ENCODE assay signal across 34 cellular contexts in genomic region chr1:242004751-242005495, GRCh38. TPM values are rescaled to one million over a fixed set of nuclear protein-coding genes. Genes with fewer than 3 reads are reported as not detected.
DNase-seq lines count a peak whose midpoint lies in the region; ATAC-seq, FAIRE-seq and TF ChIP-seq lines count a peak whose summit lies in the region.
"Had no signal": no experiment of that assay in that cellular context is flagged by ENCODE, and none has a peak within 500 bp of the region (broad histone marks: within the 10 kb centered on the region; RNA-seq: fewer than 3 reads in every experiment).

No MANE protein-coding gene starts in this region.

- POLR2A ChIA-PET in Caco-2 (lab: Charles Lee) (no interaction called here), K562 (lab: Yijun Ruan, JAX) (no interaction called here)
- POLR2A ChIA-PET in CD8-positive, alpha-beta memory T cell (lab: Charles Lee), result no interaction called here

- intact Hi-C loops in Caco-2 (cut with micrococcal nuclease; ENCODE audit: unreplicated experiment) (no loop called here), K562 (cut with micrococcal nuclease) (no loop called here), transverse colon (cut with DNase I; ENCODE audit: low total_unique reads) (no loop called here)

- H3K4me3 ChIP-seq in Caco-2 (ENCODE audit: low read depth, low read length), result no peak overlapping the region
- H3K4me3 ChIP-seq in Karpas-422 (ENCODE audit: low read length), result no peak overlapping the region
- H3K4me3 ChIP-seq in K562, result no peak overlapping the region
- H3K4me3 ChIP-seq in CD8-positive, alpha-beta memory T cell (ENCODE audit: low read length), result no peak overlapping the region
- H3K4me3 ChIP-seq in transverse colon, result no peak overlapping the region
- H3K4me3 ChIP-seq: A549, cardiac muscle cell, lower lobe of right lung, spleen, tibial nerve had no signal

- H3K9me2 ChIP-seq in Karpas-422 (replicated peaks; ENCODE audit: insufficient read depth, low read length), result no peaks in the 10 kb centered on the region

- no peaks in the 10 kb centered on the region for H3K36me3 ChIP-seq in Caco-2 (ENCODE audit: control insufficient read depth, insufficient read depth, low read length)
- no peaks in the 10 kb centered on the region for H3K36me3 ChIP-seq in Karpas-422 (ENCODE audit: insufficient read depth, low read length)
- no peaks in the 10 kb centered on the region for H3K36me3 ChIP-seq in K562 (ENCODE audit: control insufficient read depth, insufficient read depth, low read length)
- H3K36me3 ChIP-seq in CD8-positive, alpha-beta memory T cell (ENCODE audit: insufficient read depth, low read length), result no peaks in the 10 kb centered on the region
- no peaks in the 10 kb centered on the region for H3K36me3 ChIP-seq in transverse colon
- H3K36me3 ChIP-seq: BE2C, cardiac muscle cell, lower lobe of right lung, spleen, tibial nerve had no signal

- H4K20me1 ChIP-seq in Karpas-422 (ENCODE audit: insufficient read depth, low read depth, low read length), result no peaks in the 10 kb centered on the region
- no peaks in the 10 kb centered on the region for H4K20me1 ChIP-seq in K562 (replicated peaks; ENCODE audit: control insufficient read depth, insufficient read depth, low read length)

- H3K4me2 ChIP-seq in Karpas-422 (ENCODE audit: low read depth, low read length, poor library complexity, severe bottlenecking), result no peak overlapping the region
- H3K4me2 ChIP-seq in K562 (ENCODE audit: insufficient read depth, low read length), result no peak overlapping the region
- H3K4me2 ChIP-seq: A549 had no signal

- H3K27ac ChIP-seq in Karpas-422 (ENCODE audit: low read length) (no peak overlapping the region), K562 (ENCODE audit: extremely low read depth, low read depth, low read length) (no peak overlapping the region), transverse colon (no peak overlapping the region)
- no peak overlapping the region for H3K27ac ChIP-seq in CD8-positive, alpha-beta memory T cell (ENCODE audit: low read depth, low read length)
- H3K27ac ChIP-seq: A549, cardiac muscle cell, lower lobe of right lung, spleen had no signal

- H3K79me2 ChIP-seq in Karpas-422 (ENCODE audit: low read length), result no peaks in the 10 kb centered on the region
- no peaks in the 10 kb centered on the region for H3K79me2 ChIP-seq in K562 (ENCODE audit: control insufficient read depth, insufficient read depth, low read length)

- peak overlapping the region; percentile 86 for H3K27ac Mint-ChIP-seq in Caco-2 (ENCODE audit: unreplicated experiment)
- peak overlapping the region in 1 of 8 donors; percentile 94 for H3K27ac Mint-ChIP-seq in CD8-positive, alpha-beta memory T cell
- H3K27ac Mint-ChIP-seq: activated CD8-positive, alpha-beta T cell treated with anti-CD3 and anti-CD28 coated beads for 36 hours; natural killer cell; T-helper 17 cell had no signal

- in situ Hi-C loops in K562 (cut with MboI), result loop anchor here (25.0 kb wide), 1 partner anchor 1268 kb away; no protein-coding TSS in a partner anchor
- in situ Hi-C loops in transverse colon (cut with MboI; ENCODE audit: low pct_ligation_motif_present in 1 of 4, low pct_unique_long_range_greater_than_20kb in 1 of 4, low sequenced_read_pairs in 3 of 4), result no loop called here

- H2AFZ ChIP-seq in Karpas-422 (ENCODE audit: low read length) (no peak overlapping the region), K562 (ENCODE audit: low read depth, low read length) (no peak overlapping the region)

- H3K9me3 ChIP-seq in Caco-2 (no peaks in the 10 kb centered on the region; the same call in 1 of the 2 replicates), Karpas-422 (ENCODE audit: low read length) (no peaks in the 10 kb centered on the region), K562 (replicated peaks; ENCODE audit: control insufficient read depth, insufficient read depth, low read depth, low read length) (no peaks in the 10 kb centered on the region), transverse colon (no peaks in the 10 kb centered on the region)
- no peaks in the 10 kb centered on the region for H3K9me3 ChIP-seq in CD8-positive, alpha-beta memory T cell (ENCODE audit: low read length)
- H3K9me3 ChIP-seq: A549, BE2C, lower lobe of right lung, spleen, tibial nerve had no signal

- peak overlapping the region; percentile 45 for H3K4me3 Mint-ChIP-seq in Caco-2 (ENCODE audit: unreplicated experiment)
- no peak overlapping the region for H3K4me3 Mint-ChIP-seq in CD8-positive, alpha-beta memory T cell
- H3K4me3 Mint-ChIP-seq: activated CD8-positive, alpha-beta T cell treated with anti-CD3 and anti-CD28 coated beads for 36 hours; natural killer cell; T-helper 17 cell had no signal

- no peaks in the 10 kb centered on the region for H3K9me1 ChIP-seq in K562 (ENCODE audit: control insufficient read depth, insufficient read depth, low read length)

- no peak for TF ChIP-seq CTCF in Caco-2 (IDR thresholded peaks at IDR 0.05; ENCODE audit: insufficient read depth in 1 of 2, low read depth in 1 of 2, low read length in 1 of 2, severe bottlenecking in 1 of 2, unreplicated experiment in 1 of 2)
- TF ChIP-seq CTCF in K562 (IDR thresholded peaks at IDR 0.05 in 2 of 3, conservative IDR thresholded peaks at IDR 0.05 in 1 of 3; ENCODE audit: insufficient read depth in 2 of 3, low read depth in 1 of 3, low read length in 3 of 3), result no peak
- no peak for TF ChIP-seq CTCF in transverse colon (IDR thresholded peaks at IDR 0.05)

- H3K27me3 ChIP-seq in Caco-2 (replicated peaks; ENCODE audit: control insufficient read depth, insufficient read depth, low read length), result no peaks in the 10 kb centered on the region
- no peaks in the 10 kb centered on the region for H3K27me3 ChIP-seq in Karpas-422 (ENCODE audit: low read length)
- peaks cover 14 to 36% of the 10 kb centered on the region in 2 experiments for H3K27me3 ChIP-seq in K562 (ENCODE audit: control insufficient read depth in 2 of 2, insufficient read depth in 2 of 2, low read length in 2 of 2)
- no peaks in the 10 kb centered on the region for H3K27me3 ChIP-seq in CD8-positive, alpha-beta memory T cell (ENCODE audit: insufficient read depth, low read length, poor library complexity, severe bottlenecking)
- no peaks in the 10 kb centered on the region for H3K27me3 ChIP-seq in transverse colon
- H3K27me3 ChIP-seq: BE2C, cardiac muscle cell, spleen, tibial nerve had no signal

- H3K9ac ChIP-seq in Karpas-422 (ENCODE audit: low read length) (no peak overlapping the region), K562 (ENCODE audit: insufficient read depth in 1 of 2, low read depth in 2 of 2, low read length in 2 of 2) (no peak overlapping the region)

- FAIRE-seq in K562 (lab: Jason Lieb, UNC) (no peak), GM12892 (lab: Jason Lieb, UNC) (no peak)
- FAIRE-seq: A549, endometrium, islet of Langerhans had no signal

- TF ChIP-seq POLR2A in K562 (conservative IDR thresholded peaks at IDR 0.05) (no peak), GM12892 (IDR thresholded peaks at IDR 0.05; ENCODE audit: low read depth, low read length) (no peak), transverse colon (IDR thresholded peaks at IDR 0.05) (no peak)

- 2% methylated on average over 5 of the region's 5 CpGs for WGBS in K562 (ENCODE audit: insufficient coverage, low coverage, missing lambda C conversion rate)
- 84 to 90% methylated on average over 3 to 5 of the region's 5 CpGs for WGBS in transverse colon (ENCODE audit: low coverage in 1 of 2), 2 donors

- TF ChIP-seq EP300 in K562 (IDR thresholded peaks at IDR 0.05; ENCODE audit: low read length) (no peak), transverse colon (IDR thresholded peaks at IDR 0.05; ENCODE audit: low read depth) (no peak)

- BruUV-seq in Caco-2 (replicated peaks; lab: Mats Ljungman, UMichigan), result no TSS peak
- BruUV-seq in K562 (replicated peaks; lab: Mats Ljungman, UMichigan), result no TSS peak

- peaks cover 9% of the 10 kb centered on the region for H3K9me3 Mint-ChIP-seq in Caco-2 (ENCODE audit: unreplicated experiment)
- H3K9me3 Mint-ChIP-seq in CD8-positive, alpha-beta memory T cell, result peaks cover 0 to 2% (median 0%) of the 10 kb centered on the region in 5 donors
- H3K9me3 Mint-ChIP-seq: activated CD8-positive, alpha-beta T cell treated with anti-CD3 and anti-CD28 coated beads for 36 hours; activated naive CD4-positive, alpha-beta T cell treated with anti-CD3 and anti-CD28 coated beads, Interleukin-2, amount 50 U/mL, for 72 hours; natural killer cell had no signal

- H3K4me1 Mint-ChIP-seq in Caco-2 (ENCODE audit: low read depth, unreplicated experiment), result peaks cover 24% of the 10 kb centered on the region
- no peaks in the 10 kb centered on the region for H3K4me1 Mint-ChIP-seq in CD8-positive, alpha-beta memory T cell
- H3K4me1 Mint-ChIP-seq: natural killer cell, T-helper 17 cell had no signal

- CTCF ChIA-PET in Caco-2 (lab: Charles Lee) (no interaction called here), K562 (lab: Yijun Ruan, JAX; ENCODE audit: low intra/inter-chr PET ratio) (no interaction called here)
- CTCF ChIA-PET in CD8-positive, alpha-beta memory T cell (lab: Charles Lee), result interaction anchor here (1.0 kb wide), 1 partner anchor 10 kb away, joined by 3 read pairs; no protein-coding TSS in a partner anchor

- H3K4me1 ChIP-seq in Caco-2 (peaks cover 22% of the 10 kb centered on the region), Karpas-422 (ENCODE audit: low read length) (no peaks in the 10 kb centered on the region), K562 (replicated peaks in 1 of 2; ENCODE audit: control insufficient read depth in 2 of 2, insufficient read depth in 2 of 2, low read length in 2 of 2) (no peaks in the 10 kb centered on the region), transverse colon (no peaks in the 10 kb centered on the region)
- H3K4me1 ChIP-seq in CD8-positive, alpha-beta memory T cell (ENCODE audit: insufficient read depth, low read length), result no peaks in the 10 kb centered on the region
- H3K4me1 ChIP-seq: spleen had no signal

- H3K27me3 Mint-ChIP-seq in Caco-2 (ENCODE audit: insufficient read depth, unreplicated experiment), result no peaks in the 10 kb centered on the region
- H3K27me3 Mint-ChIP-seq in CD8-positive, alpha-beta memory T cell, result peaks cover 2 to 11% of the 10 kb centered on the region in 2 donors
- H3K27me3 Mint-ChIP-seq: activated CD8-positive, alpha-beta T cell treated with anti-CD3 and anti-CD28 coated beads for 36 hours had no signal

- ATAC-seq in K562 (no peak), GM21717 (IDR thresholded peaks at IDR 0.05; ENCODE audit: unreplicated experiment) (no peak)
- ATAC-seq: activated CD8-positive, alpha-beta T cell treated with anti-CD3 and anti-CD28 coated beads for 36 hours; activated naive CD4-positive, alpha-beta T cell treated with anti-CD3 and anti-CD28 coated beads, Interleukin-2, amount 50 U/mL, for 72 hours; lower lobe of right lung; natural killer cell; Right ventricle myocardium inferior; T-helper 17 cell had no signal

- DNase-seq in Caco-2 (peak; percentile 46 to 62), Karpas-422 (peak; percentile 40), K562 (ENCODE audit: extremely low read depth in 1 of 4, low spot score in 3 of 4) (no peak), left kidney (ENCODE audit: low read depth, low spot score) (peak; percentile 26), GM12892 (ENCODE audit: insufficient read length) (no peak), transverse colon (no peak)
- no peak for DNase-seq in CD8-positive, alpha-beta memory T cell
- DNase-seq: activated CD4-positive, CD25-positive, alpha-beta regulatory T cell treated with anti-CD3 and anti-CD28 coated beads, Interleukin-2, amount 50 U/mL, for 72 hours; activated CD8-positive, alpha-beta T cell treated with anti-CD3 and anti-CD28 coated beads for 36 hours; anterior cingulate cortex; BE2C; cortex of kidney; DMS79; GOT3; lower lobe of right lung; MM.1S; natural killer cell; NCI-H1417 treated with DMSO at 0.1 percent for 48 hours; NCI-H446; NCI-H82; spleen; T-helper 17 cell had no signal

- H3K36me3 Mint-ChIP-seq in Caco-2 (ENCODE audit: insufficient read depth, unreplicated experiment), result no peaks in the 10 kb centered on the region
- H3K36me3 Mint-ChIP-seq in CD8-positive, alpha-beta memory T cell, result no peaks in the 10 kb centered on the region
- H3K36me3 Mint-ChIP-seq: activated naive CD4-positive, alpha-beta T cell treated with anti-CD3 and anti-CD28 coated beads, Interleukin-2, amount 50 U/mL, for 72 hours; natural killer cell had no signal

- no peak for TF ChIP-seq RAD21 in K562 (CRISPR knock-in tag; conservative IDR thresholded peaks at IDR 0.05 in 1 of 2, IDR thresholded peaks at IDR 0.05 in 1 of 2)

RNA-seq across cellular contexts. Expression of gene MAP1LC3C, which starts 6.0 kb away (rescaled TPM):
- total RNA-seq in Caco-2 (2022) (0.72 and 0.86 TPM in 2 replicates), K562 (2014; rRNA removed) (not detected in 2 replicates), K562 (2014; rRNA removed; fragmentation: Illumina TruSeq; extraction: Trizol) (not detected in 2 replicates), K562 (2015; rRNA removed; fragmentation: Illumina TruSeq; extraction: Trizol) (not detected in 2 replicates), K562 (2021) (not detected in 2 replicates), transverse colon (1 to 10 TPM in 2 of 4 donors, under 1 TPM in 1, not detected in 1; 1.00 to 6.5 (median 1.1) TPM)
- total RNA-seq in Karpas-422 (2014; rRNA removed; shearing (Covaris generic); ENCODE audit: low replicate concordance), result 0.67 and 2.2 TPM in 2 replicates
- not detected in 2 replicates for total RNA-seq in K562 (2011; cell fraction: chromatin; rRNA removed; ENCODE audit: low replicate concordance)
- total RNA-seq in K562 (2011; cell fraction: nucleolus; rRNA removed), result not detected in 2 replicates
- total RNA-seq in K562 (2011; cell fraction: nucleoplasm; rRNA removed), result not detected in 2 replicates
- polyA plus RNA-seq in K562 (2011; rRNA removed) (not detected in 2 replicates), K562 (2014; fragmentation: Illumina TruSeq; extraction: Trizol) (not detected in 2 replicates), K562 (2014; fragmentation: Nextera tagmentation; extraction: Ambion mirVana) (not detected), K562 (2014; rRNA removed) (not detected in 2 replicates)
- not detected in 2 replicates for polyA plus RNA-seq in K562 (2011; cell fraction: cytosol; rRNA removed)
- polyA plus RNA-seq in K562 (2011; cell fraction: nucleus; rRNA removed), result not detected in 2 replicates
- polyA plus RNA-seq in K562 (2012), result 0.11 TPM in 1 of 2 replicates, not detected in the other
- not detected in 2 replicates for polyA minus RNA-seq in K562 (2011; rRNA and poly(A)+ RNA removed)
- not detected in 2 replicates for polyA minus RNA-seq in K562 (2011; cell fraction: cytosol; rRNA and poly(A)+ RNA removed)
- polyA minus RNA-seq in K562 (2011; cell fraction: nucleus; rRNA and poly(A)+ RNA removed), result not detected in 2 replicates
- not detected for total RNA-seq in CD8-positive, alpha-beta memory T cell
- polyA plus RNA-seq in CD8-positive, alpha-beta memory T cell, result not detected
- not detected for polyA plus RNA-seq in GM12892 (2012; ENCODE audit: missing spikeins)
- total RNA-seq: activated CD8-positive, alpha-beta T cell treated with anti-CD3 and anti-CD28 coated beads for 36 hours; activated naive CD4-positive, alpha-beta T cell treated with anti-CD3 and anti-CD28 coated beads, Interleukin-2, amount 50 U/mL, for 72 hours; glomerular endothelial cell; mononuclear cell; natural killer cell; osteocyte; T-helper 17 cell had no signal
- polyA plus RNA-seq: cardiac muscle cell had no signal

RNA-seq across cellular contexts. Expression of gene BECN2, which starts 47.4 kb away (rescaled TPM):
- total RNA-seq in Caco-2 (2022), result not detected in 2 replicates
- total RNA-seq in Karpas-422 (2014; rRNA removed; shearing (Covaris generic); ENCODE audit: low replicate concordance), result not detected in 2 replicates
- not detected in 2 replicates for total RNA-seq in K562 (2011; cell fraction: chromatin; rRNA removed; ENCODE audit: low replicate concordance)
- not detected in 2 replicates for total RNA-seq in K562 (2011; cell fraction: nucleolus; rRNA removed)
- not detected in 2 replicates for total RNA-seq in K562 (2011; cell fraction: nucleoplasm; rRNA removed)
- total RNA-seq in K562 (2014; rRNA removed), result not detected in 2 replicates
- not detected in 2 replicates for total RNA-seq in K562 (2014; rRNA removed; fragmentation: Illumina TruSeq; extraction: Trizol)
- total RNA-seq in K562 (2015; rRNA removed; fragmentation: Illumina TruSeq; extraction: Trizol), result not detected in 2 replicates
- total RNA-seq in K562 (2021), result not detected in 2 replicates
- polyA plus RNA-seq in K562 (2011; rRNA removed), result not detected in 2 replicates
- not detected in 2 replicates for polyA plus RNA-seq in K562 (2011; cell fraction: cytosol; rRNA removed)
- not detected in 2 replicates for polyA plus RNA-seq in K562 (2011; cell fraction: nucleus; rRNA removed)
- polyA plus RNA-seq in K562 (2012), result not detected in 2 replicates
- not detected in 2 replicates for polyA plus RNA-seq in K562 (2014; fragmentation: Illumina TruSeq; extraction: Trizol)
- polyA plus RNA-seq in K562 (2014; fragmentation: Nextera tagmentation; extraction: Ambion mirVana), result not detected
- not detected in 2 replicates for polyA plus RNA-seq in K562 (2014; rRNA removed)
- polyA minus RNA-seq in K562 (2011; rRNA and poly(A)+ RNA removed), result not detected in 2 replicates
- not detected in 2 replicates for polyA minus RNA-seq in K562 (2011; cell fraction: cytosol; rRNA and poly(A)+ RNA removed)
- polyA minus RNA-seq in K562 (2011; cell fraction: nucleus; rRNA and poly(A)+ RNA removed), result not detected in 2 replicates
- total RNA-seq in CD8-positive, alpha-beta memory T cell, result not detected
- polyA plus RNA-seq in CD8-positive, alpha-beta memory T cell, result not detected
- polyA plus RNA-seq in GM12892 (2012; ENCODE audit: missing spikeins), result not detected
- total RNA-seq in transverse colon, result not detected
- total RNA-seq: activated CD8-positive, alpha-beta T cell treated with anti-CD3 and anti-CD28 coated beads for 36 hours; activated naive CD4-positive, alpha-beta T cell treated with anti-CD3 and anti-CD28 coated beads, Interleukin-2, amount 50 U/mL, for 72 hours; cardiac muscle cell; fibroblast of lung; glomerular endothelial cell; lower lobe of right lung; mononuclear cell; natural killer cell; osteocyte; Right ventricle myocardium inferior; spleen; T-helper 17 cell; tibial nerve had no signal
- polyA plus RNA-seq: A549, cardiac muscle cell, fibroblast of lung, spleen had no signal

Comparison
In these comparisons a context has a peak if more than half of its experiments do, and no peak if none do; other contexts are left out.
1. DNase-seq: peak in Caco-2 (2 of 2), Karpas-422 (single experiment) and left kidney (single experiment); none in K562 (0 of 4), CD8-positive, alpha-beta memory T cell (0 of 5), GM12892 (single experiment) and transverse colon (single experiment).